In the genomic region with DNA sequence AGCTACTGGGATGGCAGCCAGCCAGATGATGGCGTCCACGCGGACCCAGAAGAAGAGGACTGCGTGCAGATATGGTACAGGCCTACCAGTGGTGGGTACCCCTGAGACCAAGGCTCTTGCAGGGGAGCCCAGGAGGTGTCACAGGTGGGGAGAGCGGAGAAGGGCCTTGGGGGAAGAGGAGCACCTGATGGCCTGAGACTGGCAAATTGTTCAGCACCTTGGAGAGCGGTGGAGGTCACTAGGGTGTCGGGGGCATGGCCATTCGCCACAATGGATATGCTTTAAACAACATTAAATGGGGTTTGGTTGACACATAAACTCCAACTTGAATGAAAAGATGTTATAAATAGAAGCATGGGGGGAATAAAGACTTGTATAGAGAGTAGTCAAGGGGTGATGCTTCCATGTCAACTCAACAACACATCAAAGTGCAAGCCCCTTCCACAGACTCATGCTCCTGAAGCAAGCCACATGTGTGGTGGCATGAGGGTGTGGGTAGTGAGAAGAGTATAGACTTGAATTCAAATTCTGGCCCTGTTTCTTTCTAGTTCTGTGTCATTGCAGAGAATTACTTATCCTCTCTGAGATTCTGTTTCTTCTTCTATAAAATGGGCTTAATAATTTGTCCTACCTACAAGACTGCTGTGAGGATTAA, we compare ENCODE assay signal across 20 cellular contexts. TPM values are rescaled to one million over a fixed set of nuclear protein-coding genes. Genes with fewer than 3 reads are reported as not detected.
A peak's percentile ranks its signal among the peaks of the same experiment; 100 is the strongest.
DNase-seq lines count a peak whose midpoint lies in the region; ATAC-seq and TF ChIP-seq lines count a peak whose summit lies in the region.
"Had no signal": no experiment of that assay in that cellular context is flagged by ENCODE, and none has a peak within 500 bp of the region (broad histone marks: within the 10 kb centered on the region; RNA-seq: fewer than 3 reads in every experiment).

No MANE protein-coding gene starts in this region.

- no peak overlapping the region for H3K27ac Mint-ChIP-seq in activated CD4-positive, alpha-beta T cell treated with anti-CD3 and anti-CD28 coated beads, Interleukin-2, amount 10 ng/mL, durations not matched to agents 7 days and 5 days
- H3K27ac Mint-ChIP-seq in neural crest cell (ENCODE audit: unreplicated experiment), result no peak overlapping the region
- H3K27ac Mint-ChIP-seq in naive thymus-derived CD8-positive, alpha-beta T cell, result no peak overlapping the region
- H3K27ac Mint-ChIP-seq: activated naive CD4-positive, alpha-beta T cell treated with anti-CD3 and anti-CD28 coated beads, Interleukin-2, amount 50 U/mL, for 72 hours; HFFc6 had no signal

- H3K27me3 Mint-ChIP-seq in activated CD4-positive, alpha-beta T cell treated with anti-CD3 and anti-CD28 coated beads, Interleukin-2, amount 10 ng/mL, durations not matched to agents 7 days and 5 days, result no peaks in the 10 kb centered on the region
- no peaks in the 10 kb centered on the region for H3K27me3 Mint-ChIP-seq in neural crest cell (ENCODE audit: low read depth)
- peaks cover 0 to 27% (median 5%) of the 10 kb centered on the region in 5 donors for H3K27me3 Mint-ChIP-seq in naive thymus-derived CD8-positive, alpha-beta T cell

- no peak overlapping the region for H3K4me3 Mint-ChIP-seq in activated CD4-positive, alpha-beta T cell treated with anti-CD3 and anti-CD28 coated beads, Interleukin-2, amount 10 ng/mL, durations not matched to agents 7 days and 5 days
- H3K4me3 Mint-ChIP-seq in neural crest cell, result no peak overlapping the region
- no peak overlapping the region for H3K4me3 Mint-ChIP-seq in naive thymus-derived CD8-positive, alpha-beta T cell
- H3K4me3 Mint-ChIP-seq: HFFc6 had no signal

- peak; percentile 11 for DNase-seq in activated CD4-positive, alpha-beta T cell treated with anti-CD3 and anti-CD28 coated beads, Interleukin-2, amount 10 ng/mL, durations not matched to agents 7 days and 5 days
- no peak for DNase-seq in activated CD4-positive, alpha-beta T cell treated with anti-CD3 and anti-CD28 coated beads for 1 hour
- peak; percentile 24 for DNase-seq in KBM-7
- peak; percentile 11 to 16 for DNase-seq in activated CD4-positive, alpha-beta T cell treated with anti-CD3 and anti-CD28 coated beads, Interleukin-2, amount 50 U/mL, for 48 hours
- DNase-seq in neural crest cell (ENCODE audit: low read depth, low spot score), result peak; percentile 58
- DNase-seq in naive thymus-derived CD8-positive, alpha-beta T cell, result no peak
- DNase-seq in body of pancreas, result no peak
- DNase-seq: effector memory CD4-positive, alpha-beta T cell; HFFc6; midbrain; NCI-H2081; ovary; small intestine; stomach; T1000 had no signal

- no peaks in the 10 kb centered on the region for H3K36me3 Mint-ChIP-seq in activated CD4-positive, alpha-beta T cell treated with anti-CD3 and anti-CD28 coated beads, Interleukin-2, amount 10 ng/mL, durations not matched to agents 7 days and 5 days (ENCODE audit: low read depth)
- no peaks in the 10 kb centered on the region for H3K36me3 Mint-ChIP-seq in neural crest cell (ENCODE audit: low read depth)
- no peaks in the 10 kb centered on the region for H3K36me3 Mint-ChIP-seq in naive thymus-derived CD8-positive, alpha-beta T cell
- H3K36me3 Mint-ChIP-seq: activated naive CD4-positive, alpha-beta T cell treated with anti-CD3 and anti-CD28 coated beads, Interleukin-2, amount 50 U/mL, for 72 hours had no signal

- no peaks in the 10 kb centered on the region for H3K4me1 ChIP-seq in body of pancreas
- H3K4me1 ChIP-seq: stomach had no signal

- no peaks in the 10 kb centered on the region for H3K9me3 ChIP-seq in body of pancreas
- H3K9me3 ChIP-seq: ovary, stomach had no signal

- intact Hi-C loops in body of pancreas (cut with DNase I), result no loop called here

- H3K4me3 ChIP-seq in body of pancreas, result no peak overlapping the region
- H3K4me3 ChIP-seq: cardiac muscle cell, ovary, stomach had no signal

- TF ChIP-seq POLR2A in body of pancreas (IDR thresholded peaks at IDR 0.05), result no peak

- CTCF ChIA-PET in activated CD4-positive, alpha-beta T cell treated with anti-CD3 and anti-CD28 coated beads, Interleukin-2, amount 10 ng/mL, durations not matched to agents 7 days and 5 days (lab: Charles Lee), result no interaction called here

- WGBS in body of pancreas, 2 donors, result 50 to 63% methylated on average over 8 of the region's 8 CpGs

- no peaks in the 10 kb centered on the region for H3K9me3 Mint-ChIP-seq in activated CD4-positive, alpha-beta T cell treated with anti-CD3 and anti-CD28 coated beads, Interleukin-2, amount 10 ng/mL, durations not matched to agents 7 days and 5 days
- no peaks in the 10 kb centered on the region for H3K9me3 Mint-ChIP-seq in neural crest cell
- H3K9me3 Mint-ChIP-seq in naive thymus-derived CD8-positive, alpha-beta T cell, result peaks cover 0 to 7% (median 0%) of the 10 kb centered on the region in 9 donors

- POLR2A ChIA-PET in activated CD4-positive, alpha-beta T cell treated with anti-CD3 and anti-CD28 coated beads, Interleukin-2, amount 10 ng/mL, durations not matched to agents 7 days and 5 days (lab: Charles Lee), result no interaction called here
- POLR2A ChIA-PET in naive thymus-derived CD8-positive, alpha-beta T cell (lab: Charles Lee), result no interaction called here

- TF ChIP-seq CTCF in neural crest cell (conservative IDR thresholded peaks at IDR 0.05) (no peak), body of pancreas (IDR thresholded peaks at IDR 0.05) (no peak)

- ATAC-seq in naive thymus-derived CD8-positive, alpha-beta T cell, result no peak
- ATAC-seq in HG03378 (IDR thresholded peaks at IDR 0.05; ENCODE audit: unreplicated experiment), result no peak
- no peak for ATAC-seq in body of pancreas
- ATAC-seq: activated naive CD4-positive, alpha-beta T cell treated with anti-CD3 and anti-CD28 coated beads, Interleukin-2, amount 50 U/mL, for 72 hours had no signal

- H3K4me1 Mint-ChIP-seq in activated CD4-positive, alpha-beta T cell treated with anti-CD3 and anti-CD28 coated beads, Interleukin-2, amount 10 ng/mL, durations not matched to agents 7 days and 5 days, result no peaks in the 10 kb centered on the region
- peaks cover 9% of the 10 kb centered on the region for H3K4me1 Mint-ChIP-seq in neural crest cell
- H3K4me1 Mint-ChIP-seq in naive thymus-derived CD8-positive, alpha-beta T cell, result peaks cover 0 to 2% (median 1%) of the 10 kb centered on the region in 4 donors

- H3K36me3 ChIP-seq in body of pancreas (replicated peaks in 1 of 2; ENCODE audit: insufficient read depth in 1 of 2, low read depth in 2 of 2), result no peaks in the 10 kb centered on the region
- H3K36me3 ChIP-seq: cardiac muscle cell, ovary, stomach had no signal

- H3K27ac ChIP-seq in body of pancreas, result no peak overlapping the region
- H3K27ac ChIP-seq: cardiac muscle cell, HL-60, ovary, stomach had no signal

- in situ Hi-C loops in KBM-7 (cut with MboI; ENCODE audit: low pct_unique_long_range_greater_than_20kb, low sequenced_read_pairs), result no loop called here

- H3K27me3 ChIP-seq in body of pancreas, result no peaks in the 10 kb centered on the region
- H3K27me3 ChIP-seq: cardiac muscle cell, ovary, stomach had no signal

RNA-seq across cellular contexts. Expression of a gene that starts 22.2 kb away (rescaled TPM):
- total RNA-seq in activated CD4-positive, alpha-beta T cell treated with anti-CD3 and anti-CD28 coated beads, Interleukin-2, amount 10 ng/mL, durations not matched to agents 7 days and 5 days, result not detected
- total RNA-seq in neural crest cell (not detected in 2 replicates), body of pancreas (not detected)
- not detected for total RNA-seq in naive thymus-derived CD8-positive, alpha-beta T cell
- not detected for polyA plus RNA-seq in naive thymus-derived CD8-positive, alpha-beta T cell
- total RNA-seq: activated naive CD4-positive, alpha-beta T cell treated with anti-CD3 and anti-CD28 coated beads, Interleukin-2, amount 50 U/mL, for 72 hours; cardiac muscle cell; fibroblast of villous mesenchyme; HFFc6; ovary had no signal
- polyA plus RNA-seq: cardiac muscle cell, ovary, small intestine, stomach had no signal

Comparison
In these comparisons a context has a peak if more than half of its experiments do, and no peak if none do; other contexts are left out.
1. DNase-seq: peak in activated CD4-positive, alpha-beta T cell treated with anti-CD3 and anti-CD28 coated beads, Interleukin-2, amount 10 ng/mL, durations not matched to agents 7 days and 5 days (single experiment), KBM-7 (single experiment), activated CD4-positive, alpha-beta T cell treated with anti-CD3 and anti-CD28 coated beads, Interleukin-2, amount 50 U/mL, for 48 hours (2 of 2) and neural crest cell (single experiment); none in activated CD4-positive, alpha-beta T cell treated with anti-CD3 and anti-CD28 coated beads for 1 hour (single experiment), naive thymus-derived CD8-positive, alpha-beta T cell (0 of 10) and body of pancreas (0 of 4).